8 cellular contexts compared by ENCODE assay signal in genomic region chr11:114059278-114059983, GRCh38. TPM values are rescaled to one million over a fixed set of nuclear protein-coding genes. Genes with fewer than 3 reads are reported as not detected.
DNase-seq lines count a peak whose midpoint lies in the region; ATAC-seq, FAIRE-seq and TF ChIP-seq lines count a peak whose summit lies in the region.

TSS of gene ZBTB16 (plus strand) at chr11:114059711. CDS start at chr11:114063301, 3,590 bp downstream.

- peak within 1 kb of the TSS; percentile 92 to 97 (median 96) for H3K27ac ChIP-seq in transverse colon

- peak within 1 kb of the TSS; percentile 71 to 96 (median 86) for H3K4me3 ChIP-seq in transverse colon

- peaks cover 1% of the 10 kb centered on the region for H3K36me3 Mint-ChIP-seq in activated naive CD4-positive, alpha-beta T cell treated with anti-CD3 and anti-CD28 coated beads, Interleukin-2, amount 10 ng/mL, durations not matched to agents 7 days and 5 days
- peaks cover 3% of the 10 kb centered on the region for H3K36me3 Mint-ChIP-seq in neural crest cell (ENCODE audit: low read depth)

- peaks cover 12% of the 10 kb centered on the region for H3K27me3 ChIP-seq in transverse colon

- no peak for FAIRE-seq in frontal cortex (lab: Jason Lieb, UNC)

- no peak for ATAC-seq in HG02840 (IDR thresholded peaks at IDR 0.05; ENCODE audit: low FRiP score, unreplicated experiment)

- TF ChIP-seq CTCF in neural crest cell (conservative IDR thresholded peaks at IDR 0.05), result no peak
- TF ChIP-seq CTCF in transverse colon (IDR thresholded peaks at IDR 0.05), result peak in 3 of 5 experiments; percentile 19 to 38 (median 25)

- H3K4me3 Mint-ChIP-seq in activated naive CD4-positive, alpha-beta T cell treated with anti-CD3 and anti-CD28 coated beads, Interleukin-2, amount 10 ng/mL, durations not matched to agents 7 days and 5 days, result peak within 1 kb of the TSS; percentile 85
- peak within 1 kb of the TSS; percentile 99 for H3K4me3 Mint-ChIP-seq in neural crest cell

- POLR2A ChIA-PET in HEK293T (lab: Yijun Ruan, JAX), result interaction anchor here (1.0 to 1.2 kb wide), 3 partner anchors 14 to 101 kb away, joined by 3 to 4 read pairs (median 3); no protein-coding TSS in a partner anchor

- CTCF ChIA-PET in HEK293T (lab: Yijun Ruan, JAX), result interaction anchor here (1.7 kb wide), 1 partner anchor 202 kb away, joined by 4 read pairs; no protein-coding TSS in a partner anchor
- CTCF ChIA-PET in activated naive CD4-positive, alpha-beta T cell treated with anti-CD3 and anti-CD28 coated beads, Interleukin-2, amount 10 ng/mL, durations not matched to agents 7 days and 5 days (lab: Charles Lee), result interaction anchor here (0.9 to 6.2 kb wide), 6 partner anchors 101 to 205 kb away, joined by 3 to 53 read pairs (median 4); no protein-coding TSS in a partner anchor

- peak; percentile 85 for TF ChIP-seq POLR2A in transverse colon (IDR thresholded peaks at IDR 0.05)

- H3K36me3 ChIP-seq in transverse colon, result peaks cover 0 to 14% (median 6%) of the 10 kb centered on the region in 4 donors

- peak; percentile 79 for DNase-seq in HEK293T (ENCODE audit: extremely low spot score)
- DNase-seq in OCI-M1 (lab: John Stamatoyannopoulos, UW), result peak; percentile 98
- peak; percentile 70 for DNase-seq in activated naive CD4-positive, alpha-beta T cell treated with anti-CD3 and anti-CD28 coated beads, Interleukin-2, amount 10 ng/mL, durations not matched to agents 7 days and 5 days
- peak; percentile 90 to 94 for DNase-seq in frontal cortex (ENCODE audit: low spot score in 2 of 2)
- DNase-seq in neural crest cell (ENCODE audit: low read depth, low spot score), result peak; percentile 79
- peak; percentile 88 for DNase-seq in transverse colon
- no peak for DNase-seq in RKO (ENCODE audit: low spot score)

- no peaks in the 10 kb centered on the region for H3K9me3 ChIP-seq in transverse colon

- H3K4me1 Mint-ChIP-seq in activated naive CD4-positive, alpha-beta T cell treated with anti-CD3 and anti-CD28 coated beads, Interleukin-2, amount 10 ng/mL, durations not matched to agents 7 days and 5 days, result peaks cover 13% of the 10 kb centered on the region
- H3K4me1 Mint-ChIP-seq in neural crest cell, result peaks cover 45% of the 10 kb centered on the region

- H3K27me3 Mint-ChIP-seq in activated naive CD4-positive, alpha-beta T cell treated with anti-CD3 and anti-CD28 coated beads, Interleukin-2, amount 10 ng/mL, durations not matched to agents 7 days and 5 days, result peaks cover 99% of the 10 kb centered on the region
- peaks cover 30% of the 10 kb centered on the region for H3K27me3 Mint-ChIP-seq in neural crest cell (ENCODE audit: low read depth)

- in situ Hi-C loops in transverse colon (cut with MboI; ENCODE audit: low pct_ligation_motif_present in 1 of 4, low pct_unique_long_range_greater_than_20kb in 1 of 4, low sequenced_read_pairs in 3 of 4), result no loop called here

- peak within 1 kb of the TSS; percentile 24 for H3K27ac Mint-ChIP-seq in activated naive CD4-positive, alpha-beta T cell treated with anti-CD3 and anti-CD28 coated beads, Interleukin-2, amount 10 ng/mL, durations not matched to agents 7 days and 5 days
- peak within 1 kb of the TSS; percentile 39 for H3K27ac Mint-ChIP-seq in neural crest cell (ENCODE audit: unreplicated experiment)

- 3% methylated on average over 2 of the region's 71 CpGs; no CpG with 5 or more reads in 1 of the 2 donors for WGBS in transverse colon (ENCODE audit: low coverage in 1 of 2), 2 donors

- peaks cover 6 to 37% (median 31%) of the 10 kb centered on the region in 4 donors for H3K4me1 ChIP-seq in transverse colon

- peak; percentile 38 for TF ChIP-seq EP300 in transverse colon (IDR thresholded peaks at IDR 0.05; ENCODE audit: low read depth)

- intact Hi-C loops in transverse colon (cut with DNase I; ENCODE audit: low total_unique reads), result loop anchor here (5.0 kb wide), 1 partner anchor 198 kb away; no protein-coding TSS in a partner anchor

- no peaks in the 10 kb centered on the region for H3K9me3 Mint-ChIP-seq in activated naive CD4-positive, alpha-beta T cell treated with anti-CD3 and anti-CD28 coated beads, Interleukin-2, amount 10 ng/mL, durations not matched to agents 7 days and 5 days
- H3K9me3 Mint-ChIP-seq in neural crest cell, result no peaks in the 10 kb centered on the region

TF ChIP-seq in HEK293T, 16 proteins besides CTCF, POLR2A, EP300 and RAD21:
- no peak for TF ChIP-seq LEF1 (IDR thresholded peaks at IDR 0.05; ENCODE audit: borderline replicate concordance)

RNA-seq across cellular contexts. Expression of gene ZBTB16, which starts in this region (rescaled TPM):
- total RNA-seq in frontal cortex (3.7 TPM), neural crest cell (36.6 and 39.4 TPM in 2 replicates), transverse colon (100 to 1,000 TPM; 108 to 271 (median 155) TPM)
